8 cellular contexts compared by ENCODE assay signal in the genomic region with DNA sequence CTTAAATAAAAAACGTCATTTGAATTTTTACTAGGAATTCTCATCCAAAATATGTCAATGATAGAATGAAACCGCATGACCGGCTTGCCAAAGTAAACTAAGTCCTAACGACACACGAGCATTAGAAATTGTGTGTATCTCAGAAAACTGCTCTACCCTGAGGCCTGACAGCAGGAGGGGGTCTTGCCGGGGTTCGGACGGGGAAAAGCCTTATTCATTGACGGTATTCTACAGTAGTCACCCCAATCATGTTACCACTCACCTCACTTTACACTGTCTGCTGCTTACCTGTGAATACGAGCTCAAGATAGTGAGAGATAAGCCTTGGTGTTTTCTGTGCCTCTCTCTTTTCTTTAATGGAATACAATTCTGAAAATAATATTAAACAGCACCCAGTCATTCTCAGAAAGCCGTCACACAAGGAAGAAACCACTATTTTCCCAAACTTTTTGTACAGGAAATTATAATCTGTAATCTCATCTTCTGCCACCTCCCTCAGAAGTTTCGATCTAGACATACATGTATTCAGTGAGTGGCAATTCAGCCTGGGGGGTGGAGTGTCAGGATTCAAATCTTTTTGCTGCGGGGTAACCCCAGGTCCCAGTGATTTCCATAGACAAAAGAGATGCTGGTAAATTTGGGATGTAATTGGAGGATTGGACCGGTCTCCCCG. TPM values are rescaled to one million over a fixed set of nuclear protein-coding genes. Genes with fewer than 3 reads are reported as not detected.
DNase-seq lines count a peak whose midpoint lies in the region; FAIRE-seq and TF ChIP-seq lines count a peak whose summit lies in the region.

No MANE protein-coding gene starts in this region.

- FAIRE-seq in H54 (lab: Jason Lieb, UNC) = no peak

- in situ Hi-C loops in GM13977 (cut with MboI; ENCODE audit: low pct_unique_long_range_greater_than_20kb, low sequenced_read_pairs, unreplicated experiment) = loop anchor here (10.0 to 25.0 kb wide), 4 partner anchors 277 to 852 kb away; a partner anchor contains a TSS

- H3K4me1 Mint-ChIP-seq in activated T-helper 2 cell treated with anti-CD3 and anti-CD28 coated beads, Interferon-gamma antibody, Interleukin-2, Interleukin-4, amounts not matched to agents 10 μg/mL and 5 μg/mL and 100 μg/mL, durations not matched to agents 14 hours and 24 hours and 36 hours (ENCODE audit: low read depth) = peaks cover 46% of the 10 kb centered on the region

- no peaks in the 10 kb centered on the region for H3K9me3 ChIP-seq in BE2C
- H3K9me3 ChIP-seq in mononuclear cell (ENCODE audit: low read depth, low read length) = no peaks in the 10 kb centered on the region

- peaks cover 45% of the 10 kb centered on the region for H3K27me3 Mint-ChIP-seq in activated T-helper 2 cell treated with anti-CD3 and anti-CD28 coated beads, Interferon-gamma antibody, Interleukin-2, Interleukin-4, amounts not matched to agents 10 μg/mL and 5 μg/mL and 100 μg/mL, durations not matched to agents 14 hours and 24 hours and 36 hours (ENCODE audit: low read depth)

- H3K9me3 Mint-ChIP-seq in activated T-helper 2 cell treated with anti-CD3 and anti-CD28 coated beads, Interferon-gamma antibody, Interleukin-2, Interleukin-4, amounts not matched to agents 10 μg/mL and 5 μg/mL and 100 μg/mL, durations not matched to agents 14 hours and 24 hours and 36 hours = no peaks in the 10 kb centered on the region

- H3K4me3 Mint-ChIP-seq in activated T-helper 2 cell treated with anti-CD3 and anti-CD28 coated beads, Interferon-gamma antibody, Interleukin-2, Interleukin-4, amounts not matched to agents 10 μg/mL and 5 μg/mL and 100 μg/mL, durations not matched to agents 14 hours and 24 hours and 36 hours (ENCODE audit: low read depth) = peak overlapping the region; percentile 89

- TF ChIP-seq CTCF in BE2C (IDR thresholded peaks at IDR 0.05; ENCODE audit: low read depth, low read length) = no peak
- TF ChIP-seq CTCF in GM13977 (IDR thresholded peaks at IDR 0.05; ENCODE audit: extremely low read depth, insufficient read depth, missing control alignments) = no peak

- peak overlapping the region; percentile 92 for H3K4me3 ChIP-seq in BE2C (ENCODE audit: low read depth, low read length)
- H3K4me3 ChIP-seq in mononuclear cell (ENCODE audit: low read length) = peak overlapping the region; percentile 75

- no peaks in the 10 kb centered on the region for H3K36me3 ChIP-seq in BE2C

- no peak overlapping the region for H3K27ac ChIP-seq in substantia nigra (ENCODE audit: low read depth, low read length, poor library complexity, severe bottlenecking)

- H3K27ac Mint-ChIP-seq in activated T-helper 2 cell treated with anti-CD3 and anti-CD28 coated beads, Interferon-gamma antibody, Interleukin-2, Interleukin-4, amounts not matched to agents 10 μg/mL and 5 μg/mL and 100 μg/mL, durations not matched to agents 14 hours and 24 hours and 36 hours = peak overlapping the region; percentile 20

- no peak for DNase-seq in BE2C
- DNase-seq in H54 (ENCODE audit: insufficient read length, low spot score) = peak; percentile 40
- DNase-seq in activated T-helper 2 cell treated with anti-CD3 and anti-CD28 coated beads, Interferon-gamma antibody, Interleukin-2, Interleukin-4, amounts not matched to agents 10 μg/mL and 5 μg/mL and 100 μg/mL, durations not matched to agents 14 hours and 24 hours and 36 hours (ENCODE audit: low spot score) = no peak
- no peak for DNase-seq in kidney tubule cell (ENCODE audit: low spot score)
- no peak for DNase-seq in HT-29 (ENCODE audit: low spot score)
- DNase-seq in GM13977 (ENCODE audit: low spot score) = no peak
- no peak for DNase-seq in substantia nigra (lab: John Stamatoyannopoulos, UW)

- peaks cover 3% of the 10 kb centered on the region for H3K36me3 Mint-ChIP-seq in activated T-helper 2 cell treated with anti-CD3 and anti-CD28 coated beads, Interferon-gamma antibody, Interleukin-2, Interleukin-4, amounts not matched to agents 10 μg/mL and 5 μg/mL and 100 μg/mL, durations not matched to agents 14 hours and 24 hours and 36 hours (ENCODE audit: low read depth)

- intact Hi-C loops in activated T-helper 2 cell treated with anti-CD3 and anti-CD28 coated beads, Interferon-gamma antibody, Interleukin-2, Interleukin-4, amounts not matched to agents 10 μg/mL and 5 μg/mL and 100 μg/mL, durations not matched to agents 14 hours and 24 hours and 36 hours (cut with micrococcal nuclease) = loop anchor here (1.0 to 10.0 kb wide), 7 partner anchors 10 to 830 kb away; a partner anchor contains a TSS

- peaks cover 15% of the 10 kb centered on the region for H3K4me1 ChIP-seq in BE2C
- peaks cover 65% of the 10 kb centered on the region for H3K4me1 ChIP-seq in mononuclear cell (ENCODE audit: insufficient read depth, low read length)

- H3K27me3 ChIP-seq in BE2C (no peaks in the 10 kb centered on the region), mononuclear cell (ENCODE audit: insufficient read depth, low read length) (no peaks in the 10 kb centered on the region)

- TF ChIP-seq POLR2A in H54 (IDR thresholded peaks at IDR 0.05; ENCODE audit: low read depth, low read length) = no peak

RNA-seq across cellular contexts. Expression of a gene that starts 0.5 kb away (rescaled TPM):
- 57.6 TPM for polyA plus RNA-seq in BE2C (2012; ENCODE audit: insufficient read depth, insufficient read length, low read depth)
- total RNA-seq in activated T-helper 2 cell treated with anti-CD3 and anti-CD28 coated beads, Interferon-gamma antibody, Interleukin-2, Interleukin-4, amounts not matched to agents 10 μg/mL and 5 μg/mL and 100 μg/mL, durations not matched to agents 14 hours and 24 hours and 36 hours = 6.9 and 7.0 TPM in 2 replicates
- 6.2 TPM for total RNA-seq in mononuclear cell
- 0.33 and 0.57 TPM in 2 replicates for total RNA-seq in HT-29 (2014; rRNA removed; shearing (Covaris generic))

RNA-seq across cellular contexts. Expression of a gene that starts 13.2 kb away (rescaled TPM):
- 183 TPM for polyA plus RNA-seq in BE2C (2012; ENCODE audit: insufficient read depth, insufficient read length, low read depth)
- total RNA-seq in activated T-helper 2 cell treated with anti-CD3 and anti-CD28 coated beads, Interferon-gamma antibody, Interleukin-2, Interleukin-4, amounts not matched to agents 10 μg/mL and 5 μg/mL and 100 μg/mL, durations not matched to agents 14 hours and 24 hours and 36 hours = 52.8 and 53.6 TPM in 2 replicates
- total RNA-seq in mononuclear cell = 70.8 TPM
- total RNA-seq in HT-29 (2014; rRNA removed; shearing (Covaris generic)) = 37.8 and 44.5 TPM in 2 replicates

RNA-seq across cellular contexts. Expression of a gene that starts 52.0 kb away (rescaled TPM):
- polyA plus RNA-seq in BE2C (2012; ENCODE audit: insufficient read depth, insufficient read length, low read depth) = 11.3 TPM
- 9.3 and 9.4 TPM in 2 replicates for total RNA-seq in activated T-helper 2 cell treated with anti-CD3 and anti-CD28 coated beads, Interferon-gamma antibody, Interleukin-2, Interleukin-4, amounts not matched to agents 10 μg/mL and 5 μg/mL and 100 μg/mL, durations not matched to agents 14 hours and 24 hours and 36 hours
- 0.21 TPM for total RNA-seq in mononuclear cell
- total RNA-seq in HT-29 (2014; rRNA removed; shearing (Covaris generic)) = 30.4 and 30.6 TPM in 2 replicates
